16 cellular contexts compared by ENCODE assay signal in the genomic region with DNA sequence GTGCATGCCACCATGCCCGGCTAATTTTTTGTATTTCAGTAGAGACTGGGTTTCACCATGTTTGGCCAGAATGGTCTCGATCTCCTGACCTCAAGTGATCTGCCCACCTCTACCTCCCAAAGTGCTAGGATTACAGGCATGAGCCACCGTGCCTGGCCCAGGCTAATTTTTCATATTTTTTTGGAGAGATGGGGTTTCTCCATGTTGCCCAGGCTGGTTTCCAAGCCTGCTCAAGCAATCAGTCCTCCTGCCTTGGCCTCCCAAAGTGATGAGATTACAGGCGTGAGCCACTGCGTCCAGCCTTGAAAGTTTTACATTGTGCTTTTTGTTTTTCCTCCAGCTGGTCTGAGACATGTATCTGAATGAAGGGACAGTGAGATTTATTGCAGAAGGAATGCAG. TPM values are rescaled to one million over a fixed set of nuclear protein-coding genes. Genes with fewer than 3 reads are reported as not detected.
DNase-seq lines count a peak whose midpoint lies in the region; ATAC-seq and TF ChIP-seq lines count a peak whose summit lies in the region.
"Had no signal": no experiment of that assay in that cellular context is flagged by ENCODE, and none has a peak within 500 bp of the region (broad histone marks: within the 10 kb centered on the region; RNA-seq: fewer than 3 reads in every experiment).

No MANE protein-coding gene starts in this region.

- no peak overlapping the region for H3K4me3 ChIP-seq in lower lobe of right lung
- H3K4me3 ChIP-seq in upper lobe of right lung: no peak overlapping the region

- no peak overlapping the region for H3K4me3 Mint-ChIP-seq in activated naive CD8-positive, alpha-beta T cell treated with anti-CD3 and anti-CD28 coated beads, Interleukin-2, amount 10 ng/mL, durations not matched to agents 7 days and 5 days
- H3K4me3 Mint-ChIP-seq in activated naive CD8-positive, alpha-beta T cell treated with anti-CD3 and anti-CD28 coated beads for 36 hours: no peak overlapping the region
- peak overlapping the region; percentile 12 for H3K4me3 Mint-ChIP-seq in neural crest cell
- H3K4me3 Mint-ChIP-seq: H9 had no signal

- TF ChIP-seq CTCF in lower lobe of right lung (IDR thresholded peaks at IDR 0.05): no peak
- TF ChIP-seq CTCF in neural crest cell (conservative IDR thresholded peaks at IDR 0.05): no peak
- no peak for TF ChIP-seq CTCF in upper lobe of right lung (IDR thresholded peaks at IDR 0.05)

- H3K4me1 ChIP-seq in lower lobe of right lung (peaks cover 13% of the 10 kb centered on the region), upper lobe of right lung (peaks cover 7% of the 10 kb centered on the region)

- H3K4me1 Mint-ChIP-seq in activated naive CD8-positive, alpha-beta T cell treated with anti-CD3 and anti-CD28 coated beads, Interleukin-2, amount 10 ng/mL, durations not matched to agents 7 days and 5 days: peaks cover 6% of the 10 kb centered on the region
- H3K4me1 Mint-ChIP-seq in activated naive CD8-positive, alpha-beta T cell treated with anti-CD3 and anti-CD28 coated beads for 36 hours: peaks cover 9% of the 10 kb centered on the region
- peaks cover 10% of the 10 kb centered on the region for H3K4me1 Mint-ChIP-seq in neural crest cell

- H3K27ac Mint-ChIP-seq in activated naive CD8-positive, alpha-beta T cell treated with anti-CD3 and anti-CD28 coated beads, Interleukin-2, amount 10 ng/mL, durations not matched to agents 7 days and 5 days: no peak overlapping the region
- no peak overlapping the region for H3K27ac Mint-ChIP-seq in activated naive CD8-positive, alpha-beta T cell treated with anti-CD3 and anti-CD28 coated beads for 36 hours
- no peak overlapping the region for H3K27ac Mint-ChIP-seq in neural crest cell (ENCODE audit: unreplicated experiment)
- H3K27ac Mint-ChIP-seq: CD4-positive, CD25-positive, alpha-beta regulatory T cell; CD8-positive, alpha-beta memory T cell; H9 had no signal

- H3K36me3 ChIP-seq in lower lobe of right lung: no peaks in the 10 kb centered on the region
- H3K36me3 ChIP-seq in upper lobe of right lung: no peaks in the 10 kb centered on the region
- H3K36me3 ChIP-seq: BE2C had no signal

- H3K27ac ChIP-seq in lower lobe of right lung (no peak overlapping the region), upper lobe of right lung (no peak overlapping the region)

- H3K9me3 ChIP-seq in lower lobe of right lung (no peaks in the 10 kb centered on the region), upper lobe of right lung (no peaks in the 10 kb centered on the region)
- H3K9me3 ChIP-seq: BE2C had no signal

- peak; percentile 5 for DNase-seq in activated naive CD8-positive, alpha-beta T cell treated with anti-CD3 and anti-CD28 coated beads, Interleukin-2, amount 10 ng/mL, durations not matched to agents 7 days and 5 days
- no peak for DNase-seq in activated naive CD8-positive, alpha-beta T cell treated with anti-CD3 and anti-CD28 coated beads for 36 hours
- DNase-seq in lower lobe of right lung (peak; percentile 6), neural crest cell (ENCODE audit: low read depth, low spot score) (no peak), upper lobe of right lung (peak; percentile 7), DMS53 treated with DMSO at 0.1 percent for 48 hours (lab: John Stamatoyannopoulos, UW; ENCODE audit: unreplicated experiment) (no peak)
- DNase-seq: ACHN; BE2C; C1 segment of cervical spinal cord; CD4-positive, CD25-positive, alpha-beta regulatory T cell; CD8-positive, alpha-beta memory T cell; COR-L47; DMS 273 treated with DMSO at 0.1 percent for 48 hours; DMS53; H9 had no signal

- H3K27me3 ChIP-seq in lower lobe of right lung (ENCODE audit: low read depth) (no peaks in the 10 kb centered on the region), upper lobe of right lung (no peaks in the 10 kb centered on the region)
- H3K27me3 ChIP-seq: BE2C had no signal

- H3K27me3 Mint-ChIP-seq in activated naive CD8-positive, alpha-beta T cell treated with anti-CD3 and anti-CD28 coated beads, Interleukin-2, amount 10 ng/mL, durations not matched to agents 7 days and 5 days: peaks cover 2% of the 10 kb centered on the region
- H3K27me3 Mint-ChIP-seq in activated naive CD8-positive, alpha-beta T cell treated with anti-CD3 and anti-CD28 coated beads for 36 hours: no peaks in the 10 kb centered on the region
- H3K27me3 Mint-ChIP-seq in neural crest cell (ENCODE audit: low read depth): peaks cover 7% of the 10 kb centered on the region
- H3K27me3 Mint-ChIP-seq: CD8-positive, alpha-beta memory T cell had no signal

- no peaks in the 10 kb centered on the region for H3K9me3 Mint-ChIP-seq in activated naive CD8-positive, alpha-beta T cell treated with anti-CD3 and anti-CD28 coated beads, Interleukin-2, amount 10 ng/mL, durations not matched to agents 7 days and 5 days
- no peaks in the 10 kb centered on the region for H3K9me3 Mint-ChIP-seq in activated naive CD8-positive, alpha-beta T cell treated with anti-CD3 and anti-CD28 coated beads for 36 hours
- H3K9me3 Mint-ChIP-seq in neural crest cell: no peaks in the 10 kb centered on the region
- H3K9me3 Mint-ChIP-seq: CD4-positive, CD25-positive, alpha-beta regulatory T cell; CD8-positive, alpha-beta memory T cell; H9 had no signal

- POLR2A ChIA-PET in activated naive CD8-positive, alpha-beta T cell treated with anti-CD3 and anti-CD28 coated beads, Interleukin-2, amount 10 ng/mL, durations not matched to agents 7 days and 5 days (lab: Charles Lee): no interaction called here

- intact Hi-C loops in lower lobe of right lung (cut with DNase I) (no loop called here), upper lobe of right lung (cut with DNase I) (no loop called here)

- no peaks in the 10 kb centered on the region for H3K36me3 Mint-ChIP-seq in activated naive CD8-positive, alpha-beta T cell treated with anti-CD3 and anti-CD28 coated beads, Interleukin-2, amount 10 ng/mL, durations not matched to agents 7 days and 5 days
- peaks cover 6% of the 10 kb centered on the region for H3K36me3 Mint-ChIP-seq in activated naive CD8-positive, alpha-beta T cell treated with anti-CD3 and anti-CD28 coated beads for 36 hours
- H3K36me3 Mint-ChIP-seq in neural crest cell (ENCODE audit: low read depth): no peaks in the 10 kb centered on the region
- H3K36me3 Mint-ChIP-seq: CD4-positive, CD25-positive, alpha-beta regulatory T cell had no signal

- ATAC-seq in activated naive CD8-positive, alpha-beta T cell treated with anti-CD3 and anti-CD28 coated beads, Interleukin-2, amount 10 ng/mL, durations not matched to agents 7 days and 5 days (ENCODE audit: low read depth): no peak
- ATAC-seq in lower lobe of right lung (no peak), upper lobe of right lung (no peak), HG02973 (IDR thresholded peaks at IDR 0.05; ENCODE audit: unreplicated experiment) (no peak)

RNA-seq across cellular contexts. Expression of a gene that starts 3.5 kb away (rescaled TPM):
- total RNA-seq in activated naive CD8-positive, alpha-beta T cell treated with anti-CD3 and anti-CD28 coated beads, Interleukin-2, amount 10 ng/mL, durations not matched to agents 7 days and 5 days: 10 to 100 TPM; 72.8 to 78.2 TPM
- total RNA-seq in activated naive CD8-positive, alpha-beta T cell treated with anti-CD3 and anti-CD28 coated beads for 36 hours: 10 to 100 TPM; 23.4 to 26.3 TPM
- 56.4 TPM for total RNA-seq in lower lobe of right lung
- 50.9 and 52.6 TPM in 2 replicates for total RNA-seq in neural crest cell
- total RNA-seq in upper lobe of right lung: 58.2 TPM

RNA-seq across cellular contexts. Expression of a gene that starts 47.2 kb away (rescaled TPM):
- not detected for total RNA-seq in activated naive CD8-positive, alpha-beta T cell treated with anti-CD3 and anti-CD28 coated beads, Interleukin-2, amount 10 ng/mL, durations not matched to agents 7 days and 5 days
- under 1 TPM; 0.12 to 0.14 TPM for total RNA-seq in activated naive CD8-positive, alpha-beta T cell treated with anti-CD3 and anti-CD28 coated beads for 36 hours
- total RNA-seq in lower lobe of right lung: 24.9 TPM
- total RNA-seq in neural crest cell: 0.89 and 1.0 TPM in 2 replicates
- 28.3 TPM for total RNA-seq in upper lobe of right lung
- total RNA-seq: CD4-positive, CD25-positive, alpha-beta regulatory T cell had no signal

Comparison
In these comparisons a context has a peak if more than half of its experiments do, and no peak if none do; other contexts are left out.
1. DNase-seq: peak in activated naive CD8-positive, alpha-beta T cell treated with anti-CD3 and anti-CD28 coated beads, Interleukin-2, amount 10 ng/mL, durations not matched to agents 7 days and 5 days (single experiment), lower lobe of right lung (single experiment) and upper lobe of right lung (single experiment); none in activated naive CD8-positive, alpha-beta T cell treated with anti-CD3 and anti-CD28 coated beads for 36 hours (single experiment), neural crest cell (single experiment) and DMS53 treated with DMSO at 0.1 percent for 48 hours (single experiment).
2. RNA of a gene that starts 47.2 kb away (total RNA-seq): 28.3 TPM in upper lobe of right lung (single experiment) and 24.9 TPM in lower lobe of right lung (single experiment); 0.89 to 1.0 TPM in neural crest cell, 0.12 to 0.14 TPM in activated naive CD8-positive, alpha-beta T cell treated with anti-CD3 and anti-CD28 coated beads for 36 hours and not detected in activated naive CD8-positive, alpha-beta T cell treated with anti-CD3 and anti-CD28 coated beads, Interleukin-2, amount 10 ng/mL, durations not matched to agents 7 days and 5 days; every median in the first group is over 10 times any median in the second.